In genomic region chr1:215566556-215567490, GRCh38 we compare ENCODE assay signal across 8 cellular contexts. TPM values are rescaled to one million over a fixed set of nuclear protein-coding genes. Genes with fewer than 3 reads are reported as not detected.
A peak's percentile ranks its signal among the peaks of the same experiment; 100 is the strongest.
DNase-seq lines count a peak whose midpoint lies in the region; ATAC-seq and TF ChIP-seq lines count a peak whose summit lies in the region.

Gene KCTD3, plus strand, starts transcription at chr1:215567304. Its CDS starts 382 bp downstream, at chr1:215567686.

- H3K9me3 Mint-ChIP-seq in activated CD8-positive, alpha-beta T cell treated with anti-CD3 and anti-CD28 coated beads for 36 hours: no peaks in the 10 kb centered on the region

- intact Hi-C loops in activated CD8-positive, alpha-beta T cell treated with anti-CD3 and anti-CD28 coated beads for 36 hours (cut with micrococcal nuclease): no loop called here

- H3K4me3 Mint-ChIP-seq in activated CD8-positive, alpha-beta T cell treated with anti-CD3 and anti-CD28 coated beads for 36 hours: peak within 1 kb of the TSS; percentile 84

- CTCF ChIA-PET in activated CD8-positive, alpha-beta T cell treated with anti-CD3 and anti-CD28 coated beads for 36 hours (lab: Charles Lee): interaction anchor here (1.2 kb wide), 1 partner anchor 38 kb away, joined by 3 read pairs; no protein-coding TSS in a partner anchor

- peak; percentile 62 for ATAC-seq in GM19328 (IDR thresholded peaks at IDR 0.05; ENCODE audit: unreplicated experiment)
- ATAC-seq in HG03439 (IDR thresholded peaks at IDR 0.05; ENCODE audit: unreplicated experiment): peak; percentile 71
- peak; percentile 72 for ATAC-seq in activated CD8-positive, alpha-beta T cell treated with anti-CD3 and anti-CD28 coated beads for 36 hours

- POLR2A ChIA-PET in activated CD8-positive, alpha-beta T cell treated with anti-CD3 and anti-CD28 coated beads for 36 hours (lab: Charles Lee): no interaction called here

- H3K27ac Mint-ChIP-seq in activated CD8-positive, alpha-beta T cell treated with anti-CD3 and anti-CD28 coated beads for 36 hours: peak within 1 kb of the TSS; percentile 64

- peak; percentile 72 for DNase-seq in CD1c-positive myeloid dendritic cell (ENCODE audit: extremely low spot score)
- peak; percentile 64 to 70 for DNase-seq in NCI-H524 (lab: John Stamatoyannopoulos, UW)
- peak; percentile 42 for DNase-seq in activated CD8-positive, alpha-beta T cell treated with anti-CD3 and anti-CD28 coated beads for 36 hours
- no peak for DNase-seq in epithelial cell of proximal tubule (ENCODE audit: low read depth)
- peak; percentile 60 for DNase-seq in middle frontal gyrus (ENCODE audit: extremely low spot score, low spot score)
- DNase-seq in stimulated activated naive CD4-positive, alpha-beta T cell (lab: John Stamatoyannopoulos, UW): peak in 5 of 6 experiments; percentile 15 to 34 (median 18)

- TF ChIP-seq CTCF in activated CD8-positive, alpha-beta T cell treated with anti-CD3 and anti-CD28 coated beads for 36 hours (IDR thresholded peaks at IDR 0.05): no peak
- no peak for TF ChIP-seq CTCF in epithelial cell of proximal tubule (conservative IDR thresholded peaks at IDR 0.05; ENCODE audit: low read depth, low read length)

- H3K4me3 ChIP-seq in epithelial cell of proximal tubule (ENCODE audit: low read depth, low read length): peak within 1 kb of the TSS; percentile 90

- H3K36me3 Mint-ChIP-seq in activated CD8-positive, alpha-beta T cell treated with anti-CD3 and anti-CD28 coated beads for 36 hours (ENCODE audit: low read depth): no peaks in the 10 kb centered on the region

- H3K4me1 Mint-ChIP-seq in activated CD8-positive, alpha-beta T cell treated with anti-CD3 and anti-CD28 coated beads for 36 hours (ENCODE audit: low read depth): peaks cover 20% of the 10 kb centered on the region

- peaks cover 20% of the 10 kb centered on the region for H3K27me3 Mint-ChIP-seq in activated CD8-positive, alpha-beta T cell treated with anti-CD3 and anti-CD28 coated beads for 36 hours

RNA-seq across cellular contexts. Expression of gene KCTD3, which starts in this region (rescaled TPM):
- 1 to 10 TPM; 1.5 TPM for total RNA-seq in activated CD8-positive, alpha-beta T cell treated with anti-CD3 and anti-CD28 coated beads for 36 hours
- 24.7 and 31.5 TPM in 2 replicates for total RNA-seq in epithelial cell of proximal tubule

Comparison
In these comparisons a context has a peak if more than half of its experiments do, and no peak if none do; other contexts are left out.
1. RNA of gene KCTD3 (total RNA-seq): 24.7 to 31.5 TPM in epithelial cell of proximal tubule; 1.5 TPM in activated CD8-positive, alpha-beta T cell treated with anti-CD3 and anti-CD28 coated beads for 36 hours; every median in the first group is over 10 times any median in the second.
2. Peak in every context shown above with its lines, with median percentiles within 50 percentile points of each other: ATAC-seq.